Comparison of ENCODE assay signal across 1 cellular context in genomic region chr7:123241809-123242208, GRCh38.
TF ChIP-seq lines count a peak whose summit lies in the region.

No MANE protein-coding gene starts in this region.

TF ChIP-seq in GM23338, 12 proteins besides CTCF, POLR2A, EP300 and RAD21 (continued from another document):
- TF ChIP-seq ZNF462 (CRISPR knock-in tag; IDR thresholded peaks at IDR 0.05) (no peak), EZH2phosphoT487 (IDR thresholded peaks at IDR 0.05; ENCODE audit: unreplicated experiment) (no peak), ZNF114 (CRISPR knock-in tag; IDR thresholded peaks at IDR 0.05) (no peak), STAT1 (IDR thresholded peaks at IDR 0.05; ENCODE audit: unreplicated experiment) (no peak), JUNB (IDR thresholded peaks at IDR 0.05; ENCODE audit: unreplicated experiment) (no peak), ZNF331 (CRISPR knock-in tag; IDR thresholded peaks at IDR 0.05; ENCODE audit: low read depth) (no peak), POLR2AphosphoS5 (IDR thresholded peaks at IDR 0.05; ENCODE audit: low read depth) (no peak)
- TF ChIP-seq, protein P1, sequence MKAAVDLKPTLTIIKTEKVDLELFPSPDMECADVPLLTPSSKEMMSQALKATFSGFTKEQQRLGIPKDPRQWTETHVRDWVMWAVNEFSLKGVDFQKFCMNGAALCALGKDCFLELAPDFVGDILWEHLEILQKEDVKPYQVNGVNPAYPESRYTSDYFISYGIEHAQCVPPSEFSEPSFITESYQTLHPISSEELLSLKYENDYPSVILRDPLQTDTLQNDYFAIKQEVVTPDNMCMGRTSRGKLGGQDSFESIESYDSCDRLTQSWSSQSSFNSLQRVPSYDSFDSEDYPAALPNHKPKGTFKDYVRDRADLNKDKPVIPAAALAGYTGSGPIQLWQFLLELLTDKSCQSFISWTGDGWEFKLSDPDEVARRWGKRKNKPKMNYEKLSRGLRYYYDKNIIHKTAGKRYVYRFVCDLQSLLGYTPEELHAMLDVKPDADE (IDR thresholded peaks at IDR 0.05), result no peak
